In the genomic region with DNA sequence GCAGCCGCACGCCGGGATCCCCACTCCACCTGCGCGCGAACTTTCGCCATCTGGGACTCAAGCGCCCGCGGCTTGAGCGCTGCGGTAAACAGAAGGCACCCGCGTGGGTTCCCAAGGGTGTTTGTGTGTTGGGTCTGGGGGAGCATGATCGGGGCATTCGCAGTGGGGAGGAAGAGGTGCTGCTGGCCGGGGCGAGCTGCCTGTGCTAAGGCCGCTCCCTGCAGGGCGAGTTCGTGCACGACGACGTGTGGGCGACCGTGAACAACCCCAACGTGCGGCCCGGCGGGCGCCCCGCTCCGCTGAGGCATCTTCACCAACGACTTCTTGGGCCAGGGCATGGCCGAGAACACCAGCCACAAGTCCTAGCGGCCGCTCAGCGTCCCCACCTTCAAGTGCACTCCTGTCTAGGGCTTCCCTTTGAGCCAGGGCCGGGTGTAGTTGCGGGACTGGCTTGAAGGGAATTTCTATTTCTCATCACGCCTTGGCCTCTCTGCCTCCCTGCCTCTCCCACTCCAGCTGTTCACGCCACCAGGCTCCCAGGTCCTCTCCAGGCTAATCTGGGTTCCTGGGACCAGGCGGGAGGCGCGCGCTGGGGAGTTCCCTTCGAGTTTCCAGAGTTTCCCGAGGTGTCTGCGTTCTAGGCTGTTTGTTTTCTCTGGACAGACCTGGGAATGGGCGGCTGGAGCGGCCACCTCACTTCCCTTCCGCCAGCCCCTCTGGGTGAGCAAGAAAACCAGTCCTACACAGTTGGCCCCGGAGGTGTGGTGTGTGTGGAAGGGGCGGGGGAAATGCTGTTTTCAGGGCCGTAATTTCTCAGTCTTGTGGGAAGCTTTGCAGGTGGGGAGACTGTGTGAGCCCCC, we compare ENCODE assay signal across 15 cellular contexts.
DNase-seq lines count a peak whose midpoint lies in the region; ATAC-seq and TF ChIP-seq lines count a peak whose summit lies in the region.
"Had no signal": no experiment of that assay in that cellular context is flagged by ENCODE, and none has a peak within 500 bp of the region (broad histone marks: within the 10 kb centered on the region; RNA-seq: fewer than 3 reads in every experiment).

No MANE protein-coding gene starts in this region.

- H3K9me3 Mint-ChIP-seq in GM23338 (no peaks in the 10 kb centered on the region), progenitor cell of endocrine pancreas (ENCODE audit: low read depth) (peaks cover 4% of the 10 kb centered on the region)
- H3K9me3 Mint-ChIP-seq: activated CD4-positive, alpha-beta T cell treated with anti-CD3 and anti-CD28 coated beads, Interleukin-2, amount 10 ng/mL, durations not matched to agents 24 days and 14 days had no signal

- no peaks in the 10 kb centered on the region for H3K36me3 Mint-ChIP-seq in GM23338 (ENCODE audit: low read depth)
- no peaks in the 10 kb centered on the region for H3K36me3 Mint-ChIP-seq in progenitor cell of endocrine pancreas (ENCODE audit: insufficient read depth)

- H3K36me3 ChIP-seq in GM23338 (ENCODE audit: insufficient read depth) = no peaks in the 10 kb centered on the region
- H3K36me3 ChIP-seq in sigmoid colon = no peaks in the 10 kb centered on the region
- H3K36me3 ChIP-seq: neutrophil, upper lobe of left lung had no signal

- no peaks in the 10 kb centered on the region for H3K79me2 ChIP-seq in GM23338 (replicated peaks; ENCODE audit: insufficient read depth)

- WGBS in right cardiac atrium = 20% methylated on average over 48 of the region's 55 CpGs
- WGBS in sigmoid colon, 2 donors = 27 to 49% methylated on average over 53 to 54 of the region's 55 CpGs

- H3K27me3 ChIP-seq in GM23338 (ENCODE audit: insufficient read depth) (peaks cover 34% of the 10 kb centered on the region), right cardiac atrium (ENCODE audit: control insufficient read depth, insufficient read depth) (no peaks in the 10 kb centered on the region), sigmoid colon (peaks cover 0 to 20% (median 7%) of the 10 kb centered on the region in 3 donors)
- H3K27me3 ChIP-seq: upper lobe of left lung had no signal

- H3K9me3 ChIP-seq in right cardiac atrium (ENCODE audit: control insufficient read depth, low read length) = no peaks in the 10 kb centered on the region
- H3K9me3 ChIP-seq in sigmoid colon = no peaks in the 10 kb centered on the region
- H3K9me3 ChIP-seq: neutrophil, upper lobe of left lung had no signal

- peak overlapping the region; percentile 78; the same call in 1 of the 2 replicates for H2AFZ ChIP-seq in GM23338

- H3K4me1 ChIP-seq in GM23338 (ENCODE audit: insufficient read depth) (no peaks in the 10 kb centered on the region), right cardiac atrium (ENCODE audit: control insufficient read depth, insufficient read depth, low read length) (no peaks in the 10 kb centered on the region), sigmoid colon (peaks cover 0 to 11% (median 2%) of the 10 kb centered on the region in 4 donors)

- peak overlapping the region; percentile 71 for H3K4me2 ChIP-seq in GM23338

- H3K27ac ChIP-seq in GM23338 (ENCODE audit: low read depth) (no peak overlapping the region), right cardiac atrium (ENCODE audit: low read length) (no peak overlapping the region), sigmoid colon (no peak overlapping the region)
- H3K27ac ChIP-seq: neutrophil, upper lobe of left lung had no signal

- H3K4me1 Mint-ChIP-seq in GM23338 = peaks cover 20% of the 10 kb centered on the region
- H3K4me1 Mint-ChIP-seq in progenitor cell of endocrine pancreas (ENCODE audit: low read depth) = peaks cover 7% of the 10 kb centered on the region
- H3K4me1 Mint-ChIP-seq: activated CD4-positive, alpha-beta T cell treated with anti-CD3 and anti-CD28 coated beads, Interleukin-2, amount 10 ng/mL, durations not matched to agents 24 days and 14 days had no signal

- no peak for TF ChIP-seq POLR2A in sigmoid colon (IDR thresholded peaks at IDR 0.05)

- H3K27me3 Mint-ChIP-seq in GM23338 (ENCODE audit: insufficient read depth, low read depth, poor library complexity) (peaks cover 18% of the 10 kb centered on the region), progenitor cell of endocrine pancreas (peaks cover 31% of the 10 kb centered on the region)

- H3K4me3 Mint-ChIP-seq in GM23338 (peak overlapping the region; percentile 80), progenitor cell of endocrine pancreas (ENCODE audit: low read depth) (peak overlapping the region; percentile 58)
- H3K4me3 Mint-ChIP-seq: activated CD4-positive, alpha-beta T cell treated with anti-CD3 and anti-CD28 coated beads, Interleukin-2, amount 10 ng/mL, durations not matched to agents 24 days and 14 days had no signal

- H4K20me1 ChIP-seq in GM23338 (replicated peaks; ENCODE audit: insufficient read depth) = no peaks in the 10 kb centered on the region

- intact Hi-C loops in right cardiac atrium (cut with DNase I) (no loop called here), sigmoid colon (cut with DNase I) (no loop called here)

- H3F3A ChIP-seq in GM23338 (replicated peaks; ENCODE audit: low read depth) = no peaks in the 10 kb centered on the region

- H3K4me3 ChIP-seq in GM23338 = peak overlapping the region; percentile 50
- peak overlapping the region; percentile 27 to 33 for H3K4me3 ChIP-seq in cardiac fibroblast (replicated peaks in 1 of 2; ENCODE audit: low read depth in 2 of 2, low read length in 2 of 2)
- H3K4me3 ChIP-seq in right cardiac atrium (ENCODE audit: low read length) = no peak overlapping the region
- H3K4me3 ChIP-seq in sigmoid colon = peak overlapping the region in 2 of 4 donors; percentile 15 to 24
- H3K4me3 ChIP-seq: upper lobe of left lung had no signal

- TF ChIP-seq CTCF in GM23338 (conservative IDR thresholded peaks at IDR 0.05; ENCODE audit: low read depth in 2 of 2) (no peak), cardiac fibroblast (IDR thresholded peaks at IDR 0.05; ENCODE audit: low read depth, low read length) (no peak), progenitor cell of endocrine pancreas (IDR thresholded peaks at IDR 0.05; ENCODE audit: unreplicated experiment) (no peak), sigmoid colon (IDR thresholded peaks at IDR 0.05) (no peak)

- no peak overlapping the region for H3K27ac Mint-ChIP-seq in GM23338
- H3K27ac Mint-ChIP-seq in progenitor cell of endocrine pancreas = no peak overlapping the region
- H3K27ac Mint-ChIP-seq: activated CD4-positive, alpha-beta T cell treated with anti-CD3 and anti-CD28 coated beads, Interleukin-2, amount 10 ng/mL, durations not matched to agents 24 days and 14 days had no signal

- no peak for TF ChIP-seq EP300 in sigmoid colon (IDR thresholded peaks at IDR 0.05)

- DNase-seq in GM23338 (ENCODE audit: low spot score) (peak; percentile 43), cardiac fibroblast (ENCODE audit: low read depth in 2 of 2) (peak; percentile 13 to 18), right cardiac atrium (peak; percentile 23 to 49 (median 43)), progenitor cell of endocrine pancreas (ENCODE audit: low spot score, unreplicated experiment) (no peak), sigmoid colon (no peak), RKO (ENCODE audit: low spot score) (no peak)
- DNase-seq in stimulated activated CD4-positive, alpha-beta T cell treated with anti-CD3 and anti-CD28 coated beads, Interleukin-2, amount 100 ng/mL, for 48 hours = no peak
- no peak for DNase-seq in activated CD4-positive, alpha-beta T cell treated with anti-CD3 and anti-CD28 coated beads, Interleukin-2, amount 50 U/mL, for 48 hours
- DNase-seq: activated CD4-positive, alpha-beta T cell treated with anti-CD3 and anti-CD28 coated beads, Interleukin-2, amount 10 ng/mL, durations not matched to agents 24 days and 14 days; activated gamma-delta T cell treated with Interleukin-2 at 50 U/mL for 16 hours; AML-193; effector CD4-positive, alpha-beta T cell; NCI-H1105 treated with DMSO at 0.1 percent for 48 hours had no signal

- ATAC-seq in GM23338 (peak; percentile 78), right cardiac atrium (peak; percentile 60 to 70)

- H3K9me2 ChIP-seq in GM23338 (ENCODE audit: insufficient read depth) = no peaks in the 10 kb centered on the region

TF ChIP-seq in GM23338, 12 proteins besides CTCF, POLR2A, EP300 and RAD21 (continues in another document):
- TF ChIP-seq EZH2phosphoT487 (IDR thresholded peaks at IDR 0.05; ENCODE audit: unreplicated experiment) = no peak
- TF ChIP-seq EZH2 (IDR thresholded peaks at IDR 0.05; ENCODE audit: low read depth, unreplicated experiment) = no peak
- TF ChIP-seq REST (IDR thresholded peaks at IDR 0.05; ENCODE audit: unreplicated experiment) = no peak
- TF ChIP-seq POLR2AphosphoS5 (IDR thresholded peaks at IDR 0.05; ENCODE audit: low read depth) = no peak
- no peak for TF ChIP-seq CREB1 (CRISPR knock-in tag; IDR thresholded peaks at IDR 0.05; ENCODE audit: low read depth)

Comparison
In these comparisons a context has a peak if more than half of its experiments do, and no peak if none do; other contexts are left out.
1. DNase-seq: peak in GM23338 (single experiment), cardiac fibroblast (2 of 2) and right cardiac atrium (3 of 3); none in progenitor cell of endocrine pancreas (single experiment), sigmoid colon (single experiment), stimulated activated CD4-positive, alpha-beta T cell treated with anti-CD3 and anti-CD28 coated beads, Interleukin-2, amount 100 ng/mL, for 48 hours (0 of 2), activated CD4-positive, alpha-beta T cell treated with anti-CD3 and anti-CD28 coated beads, Interleukin-2, amount 50 U/mL, for 48 hours (0 of 2) and RKO (single experiment).